ENCODE assay signal across 26 cellular contexts in the genomic region with DNA sequence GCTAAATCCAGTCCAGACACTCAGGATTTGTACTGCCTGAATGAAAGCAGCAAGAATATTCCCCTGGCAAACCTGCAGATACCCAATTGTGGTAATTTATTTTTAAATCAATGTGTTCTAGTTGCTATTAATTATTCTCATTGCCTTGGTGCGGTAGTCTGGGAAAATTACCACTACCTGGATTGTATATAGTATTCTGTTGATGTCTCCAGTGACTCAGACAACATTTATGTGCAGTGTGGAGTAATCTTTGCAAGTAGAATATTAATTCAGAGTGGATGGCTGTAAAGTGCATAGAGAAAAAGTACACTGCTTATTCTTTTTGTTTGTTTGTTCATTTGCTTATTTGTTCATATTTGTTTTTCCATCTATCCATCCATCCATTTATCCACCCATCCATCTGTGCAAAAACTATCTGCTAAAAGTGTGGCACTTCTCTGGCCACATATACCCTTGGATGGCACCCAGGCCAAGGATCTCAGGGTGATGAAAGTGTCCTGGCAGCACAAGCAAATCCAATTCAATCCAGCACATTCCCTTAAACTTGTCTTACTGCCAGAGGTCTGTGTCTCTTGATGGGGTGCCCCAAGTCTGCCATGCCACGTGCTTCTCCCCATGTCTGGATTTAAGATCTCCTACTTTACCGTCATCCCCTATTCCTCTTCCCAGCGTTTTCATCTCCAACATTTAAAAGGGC. TPM values are rescaled to one million over a fixed set of nuclear protein-coding genes. Genes with fewer than 3 reads are reported as not detected.
A peak's percentile ranks its signal among the peaks of the same experiment; 100 is the strongest.
DNase-seq lines count a peak whose midpoint lies in the region; ATAC-seq and TF ChIP-seq lines count a peak whose summit lies in the region.
"Had no signal": no experiment of that assay in that cellular context is flagged by ENCODE, and none has a peak within 500 bp of the region (broad histone marks: within the 10 kb centered on the region; RNA-seq: fewer than 3 reads in every experiment).

No MANE protein-coding gene starts in this region.

- H3K9me3 Mint-ChIP-seq in brain, result no peaks in the 10 kb centered on the region
- no peaks in the 10 kb centered on the region for H3K9me3 Mint-ChIP-seq in activated T-cell treated with anti-CD3 and anti-CD28 coated beads, Interleukin-2, amount 50 U/mL, for 72 hours
- H3K9me3 Mint-ChIP-seq: activated naive CD4-positive, alpha-beta T cell treated with anti-CD3 and anti-CD28 coated beads for 36 hours; immature natural killer cell; stimulated activated naive CD8-positive, alpha-beta T cell treated with anti-CD3 and anti-CD28 coated beads, Interleukin-15, amount 100 ng/mL, for 72 hours; type B pancreatic cell had no signal

- no peak for TF ChIP-seq EP300 in suprapubic skin (IDR thresholded peaks at IDR 0.05)

- DNase-seq in H4 (ENCODE audit: low spot score), result peak; percentile 29
- peak in 1 of 2 donors; percentile 11 for DNase-seq in heart right ventricle
- no peak for DNase-seq in NCI-H69 (lab: John Stamatoyannopoulos, UW)
- no peak for DNase-seq in activated T-cell treated with anti-CD3 and anti-CD28 coated beads, Interleukin-2, amount 50 U/mL, for 72 hours
- DNase-seq in suprapubic skin (ENCODE audit: low spot score in 2 of 2), result no peak
- DNase-seq: activated CD4-positive, alpha-beta T cell treated with anti-CD3 and anti-CD28 coated beads for 48 hours; activated naive CD4-positive, alpha-beta T cell treated with anti-CD3 and anti-CD28 coated beads for 36 hours; activated T-cell treated with anti-CD3 and anti-CD28 coated beads, Interleukin-2, amount 50 U/mL, for 48 hours; Caco-2; dermis blood vessel endothelial cell; GM23248; immature natural killer cell; naive thymus-derived CD8-positive, alpha-beta T cell; NCI-H2171 treated with DMSO at 0.1 percent for 48 hours; NCI-H524; NK-92 treated with Interleukin-12 subunit alpha and Interleukin-12 subunit beta, amount 100 ng/mL, for 24 hours; SIG-M5; small intestine; stimulated activated naive CD8-positive, alpha-beta T cell treated with anti-CD3 and anti-CD28 coated beads, Interleukin-15, amount 100 ng/mL, for 72 hours; T1000; WERI-Rb-1 had no signal

- ATAC-seq in heart right ventricle, result peak in 7 of 8 donors; percentile 47 to 90 (median 66)
- ATAC-seq in activated T-cell treated with anti-CD3 and anti-CD28 coated beads, Interleukin-2, amount 50 U/mL, for 72 hours (replicated peaks in 1 of 2), result no peak
- ATAC-seq: naive thymus-derived CD8-positive, alpha-beta T cell; stimulated activated naive CD8-positive, alpha-beta T cell treated with anti-CD3 and anti-CD28 coated beads, Interleukin-15, amount 100 ng/mL, for 72 hours had no signal

- H3K36me3 Mint-ChIP-seq in brain, result peaks cover 76% of the 10 kb centered on the region
- H3K36me3 Mint-ChIP-seq in activated T-cell treated with anti-CD3 and anti-CD28 coated beads, Interleukin-2, amount 50 U/mL, for 72 hours (ENCODE audit: insufficient read depth in 2 of 2), result no peaks in the 10 kb centered on the region
- H3K36me3 Mint-ChIP-seq: immature natural killer cell; naive thymus-derived CD8-positive, alpha-beta T cell had no signal

- no peak overlapping the region for H3K9ac ChIP-seq in subcutaneous abdominal adipose tissue (ENCODE audit: low read length in 5 of 5)
- H3K9ac ChIP-seq: GM23248 had no signal

- H3K4me3 ChIP-seq in heart right ventricle (no peak overlapping the region), subcutaneous abdominal adipose tissue (ENCODE audit: low read depth in 1 of 5, low read length in 5 of 5) (no peak overlapping the region), suprapubic skin (no peak overlapping the region)
- H3K4me3 ChIP-seq: cardiac muscle cell, GM23248, PC-9 had no signal

- H3K4me1 ChIP-seq in heart right ventricle (peaks cover 0 to 9% (median 3%) of the 10 kb centered on the region in 9 donors), subcutaneous abdominal adipose tissue (ENCODE audit: control insufficient read depth in 5 of 5, insufficient read depth in 5 of 5, low read length in 5 of 5) (peaks cover 2 to 36% (median 22%) of the 10 kb centered on the region in 5 donors), suprapubic skin (no peaks in the 10 kb centered on the region)
- H3K4me1 ChIP-seq: Caco-2 had no signal

- H3K27me3 ChIP-seq in heart right ventricle (no peaks in the 10 kb centered on the region), subcutaneous abdominal adipose tissue (ENCODE audit: control insufficient read depth in 5 of 5, insufficient read depth in 4 of 5, low read length in 5 of 5) (no peaks in the 10 kb centered on the region), suprapubic skin (no peaks in the 10 kb centered on the region)
- H3K27me3 ChIP-seq: cardiac muscle cell had no signal

- H3K36me3 ChIP-seq in heart right ventricle (no peaks in the 10 kb centered on the region), subcutaneous abdominal adipose tissue (ENCODE audit: control insufficient read depth in 5 of 5, insufficient read depth in 5 of 5, low read length in 5 of 5) (peaks cover 0 to 7% (median 2%) of the 10 kb centered on the region in 5 donors), suprapubic skin (no peaks in the 10 kb centered on the region)
- H3K36me3 ChIP-seq: cardiac muscle cell, WERI-Rb-1 had no signal

- TF ChIP-seq POLR2A in suprapubic skin (IDR thresholded peaks at IDR 0.05), result no peak

- peak overlapping the region; percentile 15 to 97 (median 25) for H3K27ac Mint-ChIP-seq in brain
- H3K27ac Mint-ChIP-seq in activated T-cell treated with anti-CD3 and anti-CD28 coated beads, Interleukin-2, amount 50 U/mL, for 72 hours, result no peak overlapping the region
- H3K27ac Mint-ChIP-seq: activated naive CD4-positive, alpha-beta T cell treated with anti-CD3 and anti-CD28 coated beads for 36 hours; immature natural killer cell; naive thymus-derived CD8-positive, alpha-beta T cell; stimulated activated naive CD8-positive, alpha-beta T cell treated with anti-CD3 and anti-CD28 coated beads, Interleukin-15, amount 100 ng/mL, for 72 hours; type B pancreatic cell had no signal

- TF ChIP-seq CTCF in brain (conservative IDR thresholded peaks at IDR 0.05) (no peak), heart right ventricle (IDR thresholded peaks at IDR 0.05) (no peak), suprapubic skin (IDR thresholded peaks at IDR 0.05) (no peak)

- 58 to 66% methylated on average over 4 of the region's 4 CpGs for WGBS in heart right ventricle, 2 donors
- WGBS in suprapubic skin, result 85% methylated on average over 4 of the region's 4 CpGs

- no peaks in the 10 kb centered on the region for H3K9me3 ChIP-seq in heart right ventricle
- no peaks in the 10 kb centered on the region for H3K9me3 ChIP-seq in subcutaneous abdominal adipose tissue (ENCODE audit: control insufficient read depth in 5 of 5, low read length in 5 of 5)
- H3K9me3 ChIP-seq in suprapubic skin, result no peaks in the 10 kb centered on the region
- H3K9me3 ChIP-seq: Caco-2 had no signal

- H3K4me3 Mint-ChIP-seq in brain, result no peak overlapping the region
- H3K4me3 Mint-ChIP-seq in activated T-cell treated with anti-CD3 and anti-CD28 coated beads, Interleukin-2, amount 50 U/mL, for 72 hours, result no peak overlapping the region
- H3K4me3 Mint-ChIP-seq: activated naive CD4-positive, alpha-beta T cell treated with anti-CD3 and anti-CD28 coated beads for 36 hours; naive thymus-derived CD8-positive, alpha-beta T cell; stimulated activated naive CD8-positive, alpha-beta T cell treated with anti-CD3 and anti-CD28 coated beads, Interleukin-15, amount 100 ng/mL, for 72 hours; type B pancreatic cell had no signal

- H3K4me1 Mint-ChIP-seq in brain, result peaks cover 82% of the 10 kb centered on the region
- H3K4me1 Mint-ChIP-seq in activated T-cell treated with anti-CD3 and anti-CD28 coated beads, Interleukin-2, amount 50 U/mL, for 72 hours (ENCODE audit: low read depth), result no peaks in the 10 kb centered on the region

- intact Hi-C loops in heart right ventricle (cut with DNase I), result loop anchor here in 2 of 10 donors (5.0 to 10.0 kb wide), 2 partner anchors 54 to 241 kb away; no protein-coding TSS in a partner anchor

- no peaks in the 10 kb centered on the region for H3K27me3 Mint-ChIP-seq in brain
- H3K27me3 Mint-ChIP-seq in activated T-cell treated with anti-CD3 and anti-CD28 coated beads, Interleukin-2, amount 50 U/mL, for 72 hours (ENCODE audit: low read depth), result no peaks in the 10 kb centered on the region

- H3K27ac ChIP-seq in heart right ventricle (no peak overlapping the region), subcutaneous abdominal adipose tissue (ENCODE audit: low read depth, low read length) (peak overlapping the region; percentile 59), suprapubic skin (no peak overlapping the region)
- H3K27ac ChIP-seq: cardiac muscle cell, GM23248, PC-9, WERI-Rb-1 had no signal

RNA-seq across cellular contexts. Expression of a gene that starts 41.3 kb away (rescaled TPM):
- total RNA-seq in H4 (2014; rRNA removed; shearing (Covaris generic)), result 0.10 and 0.39 TPM in 2 replicates
- polyA plus RNA-seq in brain (ENCODE audit: insufficient read depth, low read depth, low replicate concordance) (58.8 TPM), heart right ventricle (1 to 10 TPM; 1.8 to 2.3 TPM)
- total RNA-seq in heart right ventricle (1 to 10 TPM; 2.0 to 7.7 (median 3.1) TPM), suprapubic skin (10 to 100 TPM in 3 of 4 donors, 1 to 10 TPM in 1; 9.5 to 19.5 (median 12.3) TPM)
- total RNA-seq in activated T-cell treated with anti-CD3 and anti-CD28 coated beads, Interleukin-2, amount 50 U/mL, for 72 hours, result 1 to 10 TPM in 1 of 2 donors, under 1 TPM in 1; 0.41 to 3.3 TPM
- total RNA-seq: Caco-2; GM23248; naive thymus-derived CD8-positive, alpha-beta T cell; PC-9 had no signal
- polyA plus RNA-seq: GM23248; immature natural killer cell; naive thymus-derived CD8-positive, alpha-beta T cell had no signal

Comparison
In these comparisons a context has a peak if more than half of its experiments do, and no peak if none do; other contexts are left out.
1. ATAC-seq: peak in heart right ventricle (7 of 8); none in activated T-cell treated with anti-CD3 and anti-CD28 coated beads, Interleukin-2, amount 50 U/mL, for 72 hours (0 of 2).